ENCODE assay signal across 7 cellular contexts in genomic region chr7:133248901-133249300, GRCh38.
"Had no signal": no experiment of that assay in that cellular context is flagged by ENCODE, and none has a peak within 500 bp of the region (broad histone marks: within the 10 kb centered on the region; RNA-seq: fewer than 3 reads in every experiment).

No MANE protein-coding gene starts in this region.

- DNase-seq: GM23248, GOT3, H7, IMR-90, KG1 had no signal

- ATAC-seq: HCT116, K562 had no signal
